In genomic region chr10:7756360-7756992, GRCh38 we compare ENCODE assay signal across 10 cellular contexts. TPM values are rescaled to one million over a fixed set of nuclear protein-coding genes. Genes with fewer than 3 reads are reported as not detected.
DNase-seq lines count a peak whose midpoint lies in the region; ATAC-seq and TF ChIP-seq lines count a peak whose summit lies in the region.
"Had no signal": no experiment of that assay in that cellular context is flagged by ENCODE, and none has a peak within 500 bp of the region (broad histone marks: within the 10 kb centered on the region; RNA-seq: fewer than 3 reads in every experiment).

No MANE protein-coding gene starts in this region.

- no peak overlapping the region for H3K4me3 Mint-ChIP-seq in natural killer cell treated with Interleukin-12 subunit alpha and Interleukin-12 subunit beta and Interleukin-15 and Interleukin-18, amount 100 ng/mL, for 72 hours
- H3K4me3 Mint-ChIP-seq: memory B cell had no signal

- ATAC-seq in HG03354 (IDR thresholded peaks at IDR 0.05; ENCODE audit: poor library complexity, severe bottlenecking, unreplicated experiment) (peak; percentile 80), GM18873 (IDR thresholded peaks at IDR 0.05; ENCODE audit: low FRiP score, unreplicated experiment) (no peak)
- no peak for ATAC-seq in natural killer cell treated with Interleukin-12 subunit alpha and Interleukin-12 subunit beta and Interleukin-15 and Interleukin-18, amount 100 ng/mL, for 72 hours

- peaks cover 26% of the 10 kb centered on the region for H3K36me3 Mint-ChIP-seq in natural killer cell treated with Interleukin-12 subunit alpha and Interleukin-12 subunit beta and Interleukin-15 and Interleukin-18, amount 100 ng/mL, for 72 hours

- intact Hi-C loops in left ventricle myocardium inferior (cut with micrococcal nuclease) = no loop called here

- H3K27me3 Mint-ChIP-seq in natural killer cell treated with Interleukin-12 subunit alpha and Interleukin-12 subunit beta and Interleukin-15 and Interleukin-18, amount 100 ng/mL, for 72 hours = no peaks in the 10 kb centered on the region
- H3K27me3 Mint-ChIP-seq: memory B cell had no signal

- TF ChIP-seq CTCF in WERI-Rb-1 (IDR thresholded peaks at IDR 0.05; ENCODE audit: low read depth, low read length) (peak; percentile 52), left ventricle myocardium inferior (IDR thresholded peaks at IDR 0.05; ENCODE audit: borderline replicate concordance) (peak; percentile 67)

- H3K9me3 ChIP-seq in WERI-Rb-1 (ENCODE audit: severe bottlenecking) (no peaks in the 10 kb centered on the region), left ventricle myocardium inferior (replicated peaks) (peaks cover 5% of the 10 kb centered on the region)

- no peak overlapping the region for H3K27ac ChIP-seq in WERI-Rb-1
- no peak overlapping the region for H3K27ac ChIP-seq in left ventricle myocardium inferior (replicated peaks)
- H3K27ac ChIP-seq: SK-N-MC had no signal

- H3K4me1 Mint-ChIP-seq in natural killer cell treated with Interleukin-12 subunit alpha and Interleukin-12 subunit beta and Interleukin-15 and Interleukin-18, amount 100 ng/mL, for 72 hours (ENCODE audit: low read depth in 2 of 2) = no peaks in the 10 kb centered on the region
- H3K4me1 Mint-ChIP-seq: memory B cell had no signal

- no peaks in the 10 kb centered on the region for H3K4me1 ChIP-seq in left ventricle myocardium inferior

- H3K4me3 ChIP-seq in WERI-Rb-1 (ENCODE audit: low read depth, low read length) (no peak overlapping the region), left ventricle myocardium inferior (no peak overlapping the region)
- H3K4me3 ChIP-seq: SK-N-MC had no signal

- H3K9me3 Mint-ChIP-seq in natural killer cell treated with Interleukin-12 subunit alpha and Interleukin-12 subunit beta and Interleukin-15 and Interleukin-18, amount 100 ng/mL, for 72 hours = no peaks in the 10 kb centered on the region
- H3K9me3 Mint-ChIP-seq: memory B cell had no signal

- H3K36me3 ChIP-seq in WERI-Rb-1 = no peaks in the 10 kb centered on the region; the same call in none of the 2 replicates
- H3K36me3 ChIP-seq in left ventricle myocardium inferior = peaks cover 93% of the 10 kb centered on the region

- DNase-seq in EH (ENCODE audit: low read depth) (peak; percentile 44), WERI-Rb-1 (peak; percentile 12), left ventricle myocardium inferior (no peak), NCI-H2171 treated with DMSO at 0.1 percent for 48 hours (lab: John Stamatoyannopoulos, UW) (no peak), retina (no peak)
- no peak for DNase-seq in natural killer cell treated with Interleukin-12 subunit alpha and Interleukin-12 subunit beta and Interleukin-15 and Interleukin-18, amount 100 ng/mL, for 72 hours (ENCODE audit: low spot score)

- no peak overlapping the region for H3K27ac Mint-ChIP-seq in natural killer cell treated with Interleukin-12 subunit alpha and Interleukin-12 subunit beta and Interleukin-15 and Interleukin-18, amount 100 ng/mL, for 72 hours
- H3K27ac Mint-ChIP-seq: memory B cell had no signal

- no peaks in the 10 kb centered on the region for H3K27me3 ChIP-seq in WERI-Rb-1 (ENCODE audit: insufficient read depth, low read depth, severe bottlenecking)
- H3K27me3 ChIP-seq in left ventricle myocardium inferior (ENCODE audit: low read depth) = no peaks in the 10 kb centered on the region

RNA-seq across cellular contexts. Expression of gene KIN, which starts 31.3 kb away (rescaled TPM):
- total RNA-seq in left ventricle myocardium inferior = 10.0 TPM
- 10 to 100 TPM; 13.4 to 14.8 TPM for total RNA-seq in natural killer cell treated with Interleukin-12 subunit alpha and Interleukin-12 subunit beta and Interleukin-15 and Interleukin-18, amount 100 ng/mL, for 72 hours

RNA-seq across cellular contexts. Expression of gene ATP5F1C, which starts 31.5 kb away (rescaled TPM):
- total RNA-seq in left ventricle myocardium inferior = 743 TPM
- total RNA-seq in natural killer cell treated with Interleukin-12 subunit alpha and Interleukin-12 subunit beta and Interleukin-15 and Interleukin-18, amount 100 ng/mL, for 72 hours = 100 to 1,000 TPM; 208 to 238 TPM

RNA-seq across cellular contexts. Expression of gene ITIH2, which starts 53.4 kb away (rescaled TPM):
- total RNA-seq in left ventricle myocardium inferior = not detected
- not detected for total RNA-seq in natural killer cell treated with Interleukin-12 subunit alpha and Interleukin-12 subunit beta and Interleukin-15 and Interleukin-18, amount 100 ng/mL, for 72 hours

Comparison
In these comparisons a context has a peak if more than half of its experiments do, and no peak if none do; other contexts are left out.
1. DNase-seq: peak in EH (single experiment) and WERI-Rb-1 (single experiment); none in left ventricle myocardium inferior (single experiment), NCI-H2171 treated with DMSO at 0.1 percent for 48 hours (single experiment), retina (single experiment) and natural killer cell treated with Interleukin-12 subunit alpha and Interleukin-12 subunit beta and Interleukin-15 and Interleukin-18, amount 100 ng/mL, for 72 hours (single experiment).